ENCODE assay signal across 31 cellular contexts in the genomic region with DNA sequence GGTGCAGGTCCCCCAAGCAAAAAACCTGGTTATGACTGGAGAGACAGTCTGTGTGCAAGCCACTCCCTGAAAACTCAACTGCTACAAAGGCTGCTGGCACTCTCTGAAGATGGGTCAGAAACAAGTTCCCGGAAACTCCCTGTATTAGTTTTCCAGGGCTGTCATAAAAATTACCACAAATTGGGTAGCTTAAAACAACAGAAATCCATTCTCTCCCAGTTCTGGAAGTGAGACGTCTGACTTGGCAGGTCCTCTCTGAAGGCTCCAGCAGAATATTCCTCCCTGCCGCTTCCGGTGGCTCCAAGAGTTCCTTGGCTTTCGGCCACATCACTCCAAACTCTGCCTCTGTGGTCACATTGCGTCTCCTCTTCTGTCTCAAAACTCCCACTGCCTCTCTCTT. TPM values are rescaled to one million over a fixed set of nuclear protein-coding genes. Genes with fewer than 3 reads are reported as not detected.
DNase-seq lines count a peak whose midpoint lies in the region; ATAC-seq and TF ChIP-seq lines count a peak whose summit lies in the region.
"Had no signal": no experiment of that assay in that cellular context is flagged by ENCODE, and none has a peak within 500 bp of the region (broad histone marks: within the 10 kb centered on the region; RNA-seq: fewer than 3 reads in every experiment).

No MANE protein-coding gene starts in this region.

- H3K4me3 ChIP-seq in colonic mucosa (no peak overlapping the region), right atrium auricular region (no peak overlapping the region)
- H3K4me3 ChIP-seq: cardiac muscle cell, gastrocnemius medialis, GM23338, transverse colon had no signal

- H3K9me3 Mint-ChIP-seq in CD4-positive, alpha-beta T cell = no peaks in the 10 kb centered on the region
- H3K9me3 Mint-ChIP-seq: activated CD8-positive, alpha-beta T cell treated with anti-CD3 and anti-CD28 coated beads for 36 hours; activated naive CD4-positive, alpha-beta T cell treated with anti-CD3 and anti-CD28 coated beads, Interleukin-2, amount 10 ng/mL, durations not matched to agents 7 days and 5 days; dendritic cell treated with granulocyte-macrophage colony-stimulating factor and Interleukin-4, amounts not matched to agents 40 ng/mL and 50 ng/mL, for 4 days; nephron had no signal

- H3K4me1 Mint-ChIP-seq in CD4-positive, alpha-beta T cell (ENCODE audit: low read depth) = no peaks in the 10 kb centered on the region
- H3K4me1 Mint-ChIP-seq: activated CD4-positive, alpha-beta T cell treated with anti-CD3 and anti-CD28 coated beads for 36 hours; activated naive CD4-positive, alpha-beta T cell treated with anti-CD3 and anti-CD28 coated beads, Interleukin-2, amount 10 ng/mL, durations not matched to agents 7 days and 5 days; GM23338; stimulated activated naive CD8-positive, alpha-beta T cell treated with anti-CD3 and anti-CD28 coated beads, Interleukin-15, amount 100 ng/mL, for 72 hours had no signal

- CTCF ChIA-PET in CD4-positive, alpha-beta T cell (lab: Charles Lee) = no interaction called here

- H3K36me3 Mint-ChIP-seq in CD4-positive, alpha-beta T cell (ENCODE audit: low read depth) = no peaks in the 10 kb centered on the region
- H3K36me3 Mint-ChIP-seq: activated naive CD4-positive, alpha-beta T cell treated with anti-CD3 and anti-CD28 coated beads, Interleukin-2, amount 10 ng/mL, durations not matched to agents 7 days and 5 days had no signal

- TF ChIP-seq CTCF in colonic mucosa (IDR thresholded peaks at IDR 0.05) = no peak
- no peak for TF ChIP-seq CTCF in right atrium auricular region (IDR thresholded peaks at IDR 0.05)
- TF ChIP-seq CTCF in CD4-positive, alpha-beta T cell (IDR thresholded peaks at IDR 0.05) = no peak

- H3K27ac ChIP-seq in colonic mucosa (no peak overlapping the region), right atrium auricular region (peak overlapping the region in 1 of 2 donors; percentile 51)
- no peak overlapping the region for H3K27ac ChIP-seq in CD4-positive, alpha-beta T cell (ENCODE audit: low read depth, low read length)
- H3K27ac ChIP-seq: cardiac muscle cell, gastrocnemius medialis, transverse colon had no signal

- H3K27me3 Mint-ChIP-seq in CD4-positive, alpha-beta T cell = peaks cover 4% of the 10 kb centered on the region
- H3K27me3 Mint-ChIP-seq: activated CD8-positive, alpha-beta T cell treated with anti-CD3 and anti-CD28 coated beads for 36 hours; stimulated activated naive CD8-positive, alpha-beta T cell treated with anti-CD3 and anti-CD28 coated beads, Interleukin-15, amount 100 ng/mL, for 72 hours had no signal

- POLR2A ChIA-PET in CD4-positive, alpha-beta T cell (lab: Charles Lee) = no interaction called here

- no peaks in the 10 kb centered on the region for H3K27me3 ChIP-seq in colonic mucosa
- no peaks in the 10 kb centered on the region for H3K27me3 ChIP-seq in right atrium auricular region
- no peaks in the 10 kb centered on the region for H3K27me3 ChIP-seq in CD4-positive, alpha-beta T cell (ENCODE audit: control insufficient read depth, insufficient read depth, low read length)
- H3K27me3 ChIP-seq: cardiac muscle cell, gastrocnemius medialis, transverse colon had no signal

- no peaks in the 10 kb centered on the region for H3K36me3 ChIP-seq in colonic mucosa
- no peaks in the 10 kb centered on the region for H3K36me3 ChIP-seq in right atrium auricular region
- H3K36me3 ChIP-seq: cardiac muscle cell, gastrocnemius medialis, transverse colon had no signal

- DNase-seq in A172 (ENCODE audit: low spot score) = peak; percentile 34
- peak; percentile 36 for DNase-seq in EL
- DNase-seq in colonic mucosa = peak; percentile 27
- peak; percentile 69 for DNase-seq in right atrium auricular region (ENCODE audit: low spot score)
- no peak for DNase-seq in activated effector memory CD4-positive, alpha-beta T cell treated with anti-CD3 and anti-CD28 coated beads, Interleukin-2, amount 50 U/mL, for 16 hours
- no peak for DNase-seq in CD4-positive, alpha-beta T cell
- DNase-seq in cerebellar cortex (ENCODE audit: low spot score) = no peak
- no peak for DNase-seq in OCI-M2 (lab: John Stamatoyannopoulos, UW; ENCODE audit: unreplicated experiment)
- DNase-seq: activated CD4-positive, alpha-beta T cell treated with anti-CD3 and anti-CD28 coated beads for 36 hours; activated CD8-positive, alpha-beta memory T cell treated with anti-CD3 and anti-CD28 coated beads, Interleukin-2, amount 50 U/mL, for 48 hours; activated CD8-positive, alpha-beta T cell treated with anti-CD3 and anti-CD28 coated beads for 36 hours; activated naive CD4-positive, alpha-beta T cell treated with anti-CD3 and anti-CD28 coated beads, Interleukin-2, amount 10 ng/mL, durations not matched to agents 7 days and 5 days; erythroblast; hippocampal formation; Karpas-422; MV-4-11; NCI-H1436 treated with DMSO at 0.1 percent for 48 hours; NCI-H2107; NCI-H446; NCI-H748 treated with DMSO at 0.1 percent for 48 hours; SHP77 treated with DMSO at 0.1 percent for 48 hours; stimulated activated CD4-positive, alpha-beta T cell treated with anti-CD3 and anti-CD28 coated beads, Interleukin-1b, Interleukin-23, amount 100 ng/mL, for 48 hours; stimulated activated CD8-positive, alpha-beta memory T cell treated with anti-CD3 and anti-CD28 coated beads, Interleukin-4, amount 100 ng/mL, for 48 hours; stimulated activated naive CD8-positive, alpha-beta T cell treated with anti-CD3 and anti-CD28 coated beads, Interleukin-15, amount 100 ng/mL, for 72 hours; transverse colon had no signal

- intact Hi-C loops in colonic mucosa (cut with DNase I) = no loop called here
- intact Hi-C loops in CD4-positive, alpha-beta T cell (cut with DNase I, micrococcal nuclease) = loop anchor here in 1 of 2 experiments (5.0 kb wide), 1 partner anchor 1813 kb away; no protein-coding TSS in a partner anchor

- H3K4me1 ChIP-seq in colonic mucosa = no peaks in the 10 kb centered on the region
- H3K4me1 ChIP-seq in right atrium auricular region = no peaks in the 10 kb centered on the region
- H3K4me1 ChIP-seq: gastrocnemius medialis, transverse colon had no signal

- no peak overlapping the region for H3K9ac ChIP-seq in colonic mucosa (ENCODE audit: low read depth in 2 of 2, low read length in 2 of 2)

- H3K27ac Mint-ChIP-seq in CD4-positive, alpha-beta T cell = no peak overlapping the region
- H3K27ac Mint-ChIP-seq: activated CD4-positive, alpha-beta T cell treated with anti-CD3 and anti-CD28 coated beads for 36 hours; activated CD8-positive, alpha-beta T cell treated with anti-CD3 and anti-CD28 coated beads for 36 hours; activated naive CD4-positive, alpha-beta T cell treated with anti-CD3 and anti-CD28 coated beads, Interleukin-2, amount 10 ng/mL, durations not matched to agents 7 days and 5 days; dendritic cell treated with granulocyte-macrophage colony-stimulating factor and Interleukin-4, amounts not matched to agents 40 ng/mL and 50 ng/mL, for 4 days; GM23338; stimulated activated naive CD8-positive, alpha-beta T cell treated with anti-CD3 and anti-CD28 coated beads, Interleukin-15, amount 100 ng/mL, for 72 hours had no signal

- no peak for ATAC-seq in CD4-positive, alpha-beta T cell (ENCODE audit: poor library complexity)
- ATAC-seq: activated CD4-positive, alpha-beta T cell treated with anti-CD3 and anti-CD28 coated beads for 36 hours; activated CD8-positive, alpha-beta T cell treated with anti-CD3 and anti-CD28 coated beads for 36 hours; gastrocnemius medialis; GM23338; Panc1; stimulated activated naive CD8-positive, alpha-beta T cell treated with anti-CD3 and anti-CD28 coated beads, Interleukin-15, amount 100 ng/mL, for 72 hours had no signal

- no peak overlapping the region for H3K4me3 Mint-ChIP-seq in CD4-positive, alpha-beta T cell
- H3K4me3 Mint-ChIP-seq: activated CD4-positive, alpha-beta T cell treated with anti-CD3 and anti-CD28 coated beads for 36 hours; activated CD8-positive, alpha-beta T cell treated with anti-CD3 and anti-CD28 coated beads for 36 hours; activated naive CD4-positive, alpha-beta T cell treated with anti-CD3 and anti-CD28 coated beads, Interleukin-2, amount 10 ng/mL, durations not matched to agents 7 days and 5 days; dendritic cell treated with granulocyte-macrophage colony-stimulating factor and Interleukin-4, amounts not matched to agents 40 ng/mL and 50 ng/mL, for 4 days; GM23338; nephron; stimulated activated naive CD8-positive, alpha-beta T cell treated with anti-CD3 and anti-CD28 coated beads, Interleukin-15, amount 100 ng/mL, for 72 hours had no signal

- H3K9me3 ChIP-seq in colonic mucosa (no peaks in the 10 kb centered on the region), right atrium auricular region (no peaks in the 10 kb centered on the region)
- no peaks in the 10 kb centered on the region for H3K9me3 ChIP-seq in CD4-positive, alpha-beta T cell (ENCODE audit: control insufficient read depth, low read length)
- H3K9me3 ChIP-seq: gastrocnemius medialis, transverse colon had no signal

RNA-seq across cellular contexts. Expression of a gene that starts 30.1 kb away (rescaled TPM):
- total RNA-seq in A172 (2014; rRNA removed; shearing (Covaris generic)) = 266 and 429 TPM in 2 replicates
- total RNA-seq in colonic mucosa (10 to 100 TPM; 13.6 to 19.2 TPM), right atrium auricular region (10 to 100 TPM; 20.2 to 54.3 TPM)
- total RNA-seq in CD4-positive, alpha-beta T cell = 1 to 10 TPM; 5.1 to 7.3 TPM

Comparison
In these comparisons a context has a peak if more than half of its experiments do, and no peak if none do; other contexts are left out.
1. DNase-seq: peak in A172 (single experiment), EL (single experiment), colonic mucosa (single experiment) and right atrium auricular region (single experiment); none in activated effector memory CD4-positive, alpha-beta T cell treated with anti-CD3 and anti-CD28 coated beads, Interleukin-2, amount 50 U/mL, for 16 hours (single experiment), CD4-positive, alpha-beta T cell (0 of 10), cerebellar cortex (single experiment) and OCI-M2 (single experiment).